8 cellular contexts compared by ENCODE assay signal in the genomic region with DNA sequence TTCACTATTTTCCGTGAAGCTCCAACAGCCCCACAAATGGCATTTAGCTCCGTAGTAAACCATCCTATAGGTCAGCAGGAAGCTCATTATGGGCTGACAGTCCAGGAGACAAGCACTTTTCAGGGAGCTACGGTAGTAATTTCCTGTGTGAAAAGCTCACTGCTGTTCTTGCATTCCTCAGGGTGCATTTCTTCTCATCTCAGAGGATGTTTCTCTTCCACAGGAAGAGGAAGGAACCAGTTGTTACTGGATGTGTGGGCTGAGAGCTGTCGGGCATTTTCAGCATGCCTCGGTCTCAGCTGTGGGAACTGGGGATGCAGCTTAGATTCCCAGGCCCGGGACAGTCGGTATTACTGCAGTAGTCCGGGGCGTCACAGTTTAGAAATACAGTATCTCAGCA.
DNase-seq lines count a peak whose midpoint lies in the region; ATAC-seq and TF ChIP-seq lines count a peak whose summit lies in the region.

No MANE protein-coding gene starts in this region.

- no peak for TF ChIP-seq CTCF in neutrophil (IDR thresholded peaks at IDR 0.05)
- TF ChIP-seq CTCF in GM10266 (IDR thresholded peaks at IDR 0.05; ENCODE audit: control insufficient read depth, insufficient read depth, low read depth, missing control alignments), result no peak

- H3K27me3 ChIP-seq in BLaER1 treated with 17β-estradiol and CSF1 and Interleukin-3, amounts not matched to agents 10 nM and 100 nM, result no peaks in the 10 kb centered on the region
- no peaks in the 10 kb centered on the region for H3K27me3 ChIP-seq in SJCRH30
- H3K27me3 ChIP-seq in neutrophil, result no peaks in the 10 kb centered on the region

- H3K4me1 ChIP-seq in BLaER1 treated with 17β-estradiol and CSF1 and Interleukin-3, amounts not matched to agents 10 nM and 100 nM, result peaks cover 9 to 44% (median 20%) of the 10 kb centered on the region in 10 experiments
- H3K4me1 ChIP-seq in SJCRH30 (peaks cover 28% of the 10 kb centered on the region), neutrophil (ENCODE audit: control insufficient read depth in 1 of 2, insufficient read depth in 1 of 2, low read depth in 1 of 2, low read length in 1 of 2) (peaks cover 26 to 28% of the 10 kb centered on the region in 2 experiments)

- no peaks in the 10 kb centered on the region; a peak in 1 of 22 replicates for H4K20me1 ChIP-seq in BLaER1 treated with 17β-estradiol and CSF1 and Interleukin-3, amounts not matched to agents 10 nM and 100 nM

- peaks cover 4 to 23% (median 12%) of the 10 kb centered on the region in 11 experiments; a peak in 11 of 22 replicates for H3K36me3 ChIP-seq in BLaER1 treated with 17β-estradiol and CSF1 and Interleukin-3, amounts not matched to agents 10 nM and 100 nM
- H3K36me3 ChIP-seq in SJCRH30 (no peaks in the 10 kb centered on the region; the same call in 1 of the 2 replicates), neutrophil (no peaks in the 10 kb centered on the region)

- H3K9me3 ChIP-seq in BLaER1 treated with 17β-estradiol and CSF1 and Interleukin-3, amounts not matched to agents 10 nM and 100 nM (replicated peaks in 1 of 11), result no peaks in the 10 kb centered on the region
- H3K9me3 ChIP-seq in SJCRH30 (replicated peaks), result no peaks in the 10 kb centered on the region
- no peaks in the 10 kb centered on the region for H3K9me3 ChIP-seq in neutrophil

- H3K27ac ChIP-seq in BLaER1 treated with 17β-estradiol and CSF1 and Interleukin-3, amounts not matched to agents 10 nM and 100 nM, result peak overlapping the region in 2 of 11 experiments; percentile 7 to 60; a peak in 4 of 22 replicates
- H3K27ac ChIP-seq in SJCRH30 (peak overlapping the region; percentile 51), neutrophil (peak overlapping the region; percentile 47)

- DNase-seq in SJCRH30 (peak; percentile 80 to 85), foreskin melanocyte (peak; percentile 70), GM10266 (ENCODE audit: extremely low spot score) (no peak), cerebellar nuclear complex (lab: John Stamatoyannopoulos, UW) (no peak), NCI-H446 treated with DMSO at 0.1 percent for 48 hours (lab: John Stamatoyannopoulos, UW) (no peak)

- peak overlapping the region in 7 of 11 experiments; percentile 15 to 75 (median 32); a peak in 11 of 22 replicates for H3K4me2 ChIP-seq in BLaER1 treated with 17β-estradiol and CSF1 and Interleukin-3, amounts not matched to agents 10 nM and 100 nM

- peak overlapping the region in 1 of 11 experiments; percentile 46; a peak in 1 of 22 replicates for H3K9ac ChIP-seq in BLaER1 treated with 17β-estradiol and CSF1 and Interleukin-3, amounts not matched to agents 10 nM and 100 nM

- ATAC-seq in GM19023 (IDR thresholded peaks at IDR 0.05; ENCODE audit: unreplicated experiment), result no peak

- H3K4me3 ChIP-seq in BLaER1 treated with 17β-estradiol and CSF1 and Interleukin-3, amounts not matched to agents 10 nM and 100 nM, result no peak overlapping the region
- peak overlapping the region; percentile 34 for H3K4me3 ChIP-seq in SJCRH30
- no peak overlapping the region for H3K4me3 ChIP-seq in neutrophil (ENCODE audit: low read depth in 1 of 2, low read length in 1 of 2)

Comparison
In these comparisons a context has a peak if more than half of its experiments do, and no peak if none do; other contexts are left out.
1. DNase-seq: peak in SJCRH30 (2 of 2) and foreskin melanocyte (single experiment); none in GM10266 (single experiment), cerebellar nuclear complex (0 of 2) and NCI-H446 treated with DMSO at 0.1 percent for 48 hours (single experiment).